23 cellular contexts compared by ENCODE assay signal in genomic region chr5:42596817-42597216, GRCh38.
A peak's percentile ranks its signal among the peaks of the same experiment; 100 is the strongest.
DNase-seq lines count a peak whose midpoint lies in the region; ATAC-seq, FAIRE-seq and TF ChIP-seq lines count a peak whose summit lies in the region.
"Had no signal": no experiment of that assay in that cellular context is flagged by ENCODE, and none has a peak within 500 bp of the region (broad histone marks: within the 10 kb centered on the region; RNA-seq: fewer than 3 reads in every experiment).

No MANE protein-coding gene starts in this region.

- H4K20me1 ChIP-seq in mammary epithelial cell (ENCODE audit: insufficient read depth, low read length) (no peaks in the 10 kb centered on the region), HepG2 (ENCODE audit: insufficient read depth, low read length) (no peaks in the 10 kb centered on the region)

- no peaks in the 10 kb centered on the region for H3K36me3 ChIP-seq in mammary epithelial cell (ENCODE audit: insufficient read depth, low read length)
- H3K36me3 ChIP-seq in HepG2 (replicated peaks in 1 of 2; ENCODE audit: control insufficient read depth in 1 of 2, insufficient read depth in 2 of 2, low read length in 2 of 2), result no peaks in the 10 kb centered on the region
- H3K36me3 ChIP-seq in gastroesophageal sphincter, result no peaks in the 10 kb centered on the region
- H3K36me3 ChIP-seq: MG63 had no signal

- CTCF ChIA-PET in mammary epithelial cell (lab: Charles Lee; ENCODE audit: low non-redundant PET) (no interaction called here), HepG2 (lab: Yijun Ruan, JAX; ENCODE audit: low intra/inter-chr PET ratio, low total read pairs) (no interaction called here), RWPE1 (lab: Yijun Ruan, JAX) (no interaction called here)

- H2AFZ ChIP-seq in mammary epithelial cell (ENCODE audit: low read depth, low read length) (peak overlapping the region; percentile 9), HepG2 (ENCODE audit: low read length) (no peak overlapping the region)

- in situ Hi-C loops in mammary epithelial cell (cut with MboI; ENCODE audit: low sequenced_read_pairs in 2 of 2), result no loop called here
- in situ Hi-C loops in HepG2 (cut with HindIII; ENCODE audit: extremely low pct_ligation_motif_present, low pct_unique_long_range_greater_than_20kb), result loop anchor here (25.0 kb wide), 1 partner anchor 735 kb away; the partner anchor contains the start of gene OXCT1

- FAIRE-seq in HepG2 (lab: Jason Lieb, UNC), result peak; percentile 46
- FAIRE-seq: H1, HTR-8/SVneo, RCC 7860 had no signal

- H3K4me2 ChIP-seq in mammary epithelial cell (ENCODE audit: insufficient read depth, low read depth, low read length) (no peak overlapping the region), HepG2 (ENCODE audit: low read depth, low read length) (no peak overlapping the region)

- peak; percentile 99 for ATAC-seq in HepG2
- ATAC-seq in sciatic nerve, result peak; percentile 32
- ATAC-seq in gastroesophageal sphincter, result no peak
- ATAC-seq: HCT116 had no signal

- TF ChIP-seq POLR2A in HepG2 (IDR thresholded peaks at IDR 0.05; ENCODE audit: insufficient read depth in 1 of 2, low read depth in 2 of 2, low read length in 2 of 2), result no peak
- TF ChIP-seq POLR2A in gastroesophageal sphincter (IDR thresholded peaks at IDR 0.05), result no peak

- TF ChIP-seq CTCF in C4-2B (conservative IDR thresholded peaks at IDR 0.05), result no peak
- no peak for TF ChIP-seq CTCF in mammary epithelial cell (conservative IDR thresholded peaks at IDR 0.05 in 1 of 2, IDR thresholded peaks at IDR 0.05 in 1 of 2; ENCODE audit: extremely low read depth in 1 of 2, insufficient read depth in 1 of 2, low read depth in 1 of 2, low read length in 2 of 2)
- TF ChIP-seq CTCF in HepG2 (CRISPR knock-in tag; IDR thresholded peaks at IDR 0.05), result no peak
- TF ChIP-seq CTCF in RWPE1 (conservative IDR thresholded peaks at IDR 0.05; ENCODE audit: low read depth), result no peak
- TF ChIP-seq CTCF in gastroesophageal sphincter (IDR thresholded peaks at IDR 0.05), result no peak

- H3K4me3 ChIP-seq in mammary epithelial cell (replicated peaks in 1 of 3; ENCODE audit: insufficient read depth in 1 of 3, low read depth in 2 of 3, low read length in 3 of 3) (no peak overlapping the region), HepG2 (replicated peaks in 1 of 3; ENCODE audit: insufficient read depth in 1 of 3, low read depth in 2 of 3, low read length in 3 of 3) (no peak overlapping the region), gastroesophageal sphincter (no peak overlapping the region)
- H3K4me3 ChIP-seq: MG63 had no signal

- intact Hi-C loops in mammary epithelial cell (cut with micrococcal nuclease), result no loop called here
- intact Hi-C loops in HepG2 (cut with micrococcal nuclease; ENCODE audit: unreplicated experiment), result loop anchor here (10.0 kb wide), 1 partner anchor 288 kb away; no protein-coding TSS in a partner anchor
- intact Hi-C loops in sciatic nerve (cut with DNase I), result no loop called here

- H3K9me3 ChIP-seq in mammary epithelial cell (replicated peaks; ENCODE audit: insufficient read depth, low read length) (no peaks in the 10 kb centered on the region), HepG2 (ENCODE audit: low read length) (no peaks in the 10 kb centered on the region), gastroesophageal sphincter (no peaks in the 10 kb centered on the region)
- H3K9me3 ChIP-seq: MG63 had no signal

- H3K27me3 ChIP-seq in mammary epithelial cell (ENCODE audit: insufficient read depth, low read length) (no peaks in the 10 kb centered on the region), HepG2 (ENCODE audit: control insufficient read depth in 1 of 2, insufficient read depth in 2 of 2, low read length in 2 of 2) (0 out of 5 replicates have a peak, but pooled peaks cover 0 to 1% of the 10 kb centered on the region in 2 experiments), gastroesophageal sphincter (no peaks in the 10 kb centered on the region)
- H3K27me3 ChIP-seq: MG63 had no signal

- H3K79me2 ChIP-seq in mammary epithelial cell (ENCODE audit: insufficient read depth, low read length) (no peaks in the 10 kb centered on the region), HepG2 (ENCODE audit: insufficient read depth, low read length) (no peaks in the 10 kb centered on the region)

- H3K27ac ChIP-seq in C4-2B (peak overlapping the region; percentile 11; the same call in 1 of the 2 replicates), mammary epithelial cell (ENCODE audit: insufficient read depth, low read depth, low read length) (no peak overlapping the region), HepG2 (ENCODE audit: extremely low read length, insufficient read depth, low read length) (no peak overlapping the region), RWPE1 (no peak overlapping the region), gastroesophageal sphincter (no peak overlapping the region)

- WGBS in mammary epithelial cell (ENCODE audit: low coverage, missing lambda C conversion rate), result 100% methylated on average over 1 of the region's 1 CpG
- 14% methylated on average over 1 of the region's 1 CpG for WGBS in HepG2 (ENCODE audit: low lambda C conversion rate)
- WGBS in gastroesophageal sphincter (ENCODE audit: low coverage in 1 of 2), 2 donors, result 85% methylated on average over 1 of the region's 1 CpG; no CpG with 5 or more reads in 1 of the 2 donors

- dilution Hi-C loops in mammary epithelial cell (cut with HindIII; ENCODE audit: low sequenced_read_pairs), result no loop called here

- DNase-seq in mammary epithelial cell (no peak), HepG2 (ENCODE audit: low spot score) (peak; percentile 79), sciatic nerve (ENCODE audit: low spot score) (no peak), RWPE1 (ENCODE audit: low spot score) (no peak), islet precursor cell (no peak), AG08396 (ENCODE audit: low spot score) (no peak)
- DNase-seq: 8988T, DMS53, GDM1, Kasumi-1, MG63, NCI-H1417, NCI-H1694 treated with DMSO at 0.1 percent for 48 hours, NCI-H2081 treated with DMSO at 0.1 percent for 48 hours, NCI-H2171 treated with DMSO at 0.1 percent for 48 hours, NCI-H524 treated with DMSO at 0.1 percent for 48 hours, NCI-H82 had no signal

- POLR2A ChIA-PET in HepG2 (lab: Yijun Ruan, JAX) (no interaction called here), RWPE1 (lab: Yijun Ruan, JAX; ENCODE audit: low non-redundant PET) (no interaction called here)

- no peak for TF ChIP-seq RAD21 in HepG2 (CRISPR knock-in tag; IDR thresholded peaks at IDR 0.05)

- BruUV-seq in mammary epithelial cell (replicated peaks; lab: Mats Ljungman, UMichigan) (no TSS peak), HepG2 (replicated peaks; lab: Mats Ljungman, UMichigan) (no TSS peak)

- H3K4me1 ChIP-seq in mammary epithelial cell (ENCODE audit: insufficient read depth, low read length) (peaks cover 18% of the 10 kb centered on the region), HepG2 (ENCODE audit: insufficient read depth, low read length) (peaks cover 22% of the 10 kb centered on the region), gastroesophageal sphincter (peaks cover 0 to 35% (median under 1%) of the 10 kb centered on the region in 3 donors)

- H3K9ac ChIP-seq in mammary epithelial cell (ENCODE audit: insufficient read depth, low read length) (no peak overlapping the region), HepG2 (ENCODE audit: insufficient read depth, low read depth, low read length) (no peak overlapping the region)

- no peak for TF ChIP-seq EP300 in HepG2 (IDR thresholded peaks at IDR 0.05; ENCODE audit: low read depth in 2 of 2, low read length in 2 of 2)
- no peak for TF ChIP-seq EP300 in HepG2 (CRISPR knock-in tag; IDR thresholded peaks at IDR 0.05; ENCODE audit: borderline replicate concordance)
- no peak for TF ChIP-seq EP300 in gastroesophageal sphincter (IDR thresholded peaks at IDR 0.05)

TF ChIP-seq in HepG2, 621 proteins besides CTCF, POLR2A, EP300 and RAD21 (continues in another document):
- no peak for TF ChIP-seq ZNF713 (CRISPR knock-in tag; IDR thresholded peaks at IDR 0.05)
- no peak for TF ChIP-seq NR2F1 (CRISPR knock-in tag; IDR thresholded peaks at IDR 0.05)
- peak; percentile 54 for TF ChIP-seq POGZ (CRISPR knock-in tag; IDR thresholded peaks at IDR 0.05)
- no peak for TF ChIP-seq ZNF83 (CRISPR knock-in tag; IDR thresholded peaks at IDR 0.05; ENCODE audit: borderline replicate concordance)
- no peak for TF ChIP-seq ZNF639 (CRISPR knock-in tag; conservative IDR thresholded peaks at IDR 0.05)
- no peak for TF ChIP-seq ZNF251 (CRISPR knock-in tag; IDR thresholded peaks at IDR 0.05)
- TF ChIP-seq FOXA3 (CRISPR knock-in tag; IDR thresholded peaks at IDR 0.05), result peak; percentile 84
- no peak for TF ChIP-seq ZNF230 (CRISPR knock-in tag; IDR thresholded peaks at IDR 0.05)
- TF ChIP-seq TEAD3 (CRISPR knock-in tag; optimal IDR thresholded peaks at IDR 0.05; ENCODE audit: borderline replicate concordance), result peak; percentile 27
- TF ChIP-seq HOXA5 (CRISPR knock-in tag; IDR thresholded peaks at IDR 0.05), result no peak
- TF ChIP-seq, protein P1, sequence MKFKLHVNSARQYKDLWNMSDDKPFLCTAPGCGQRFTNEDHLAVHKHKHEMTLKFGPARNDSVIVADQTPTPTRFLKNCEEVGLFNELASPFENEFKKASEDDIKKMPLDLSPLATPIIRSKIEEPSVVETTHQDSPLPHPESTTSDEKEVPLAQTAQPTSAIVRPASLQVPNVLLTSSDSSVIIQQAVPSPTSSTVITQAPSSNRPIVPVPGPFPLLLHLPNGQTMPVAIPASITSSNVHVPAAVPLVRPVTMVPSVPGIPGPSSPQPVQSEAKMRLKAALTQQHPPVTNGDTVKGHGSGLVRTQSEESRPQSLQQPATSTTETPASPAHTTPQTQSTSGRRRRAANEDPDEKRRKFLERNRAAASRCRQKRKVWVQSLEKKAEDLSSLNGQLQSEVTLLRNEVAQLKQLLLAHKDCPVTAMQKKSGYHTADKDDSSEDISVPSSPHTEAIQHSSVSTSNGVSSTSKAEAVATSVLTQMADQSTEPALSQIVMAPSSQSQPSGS (CRISPR knock-in tag; IDR thresholded peaks at IDR 0.05), result peak; percentile 69; the same call in 1 of the 2 replicates
- TF ChIP-seq MYNN (CRISPR knock-in tag; IDR thresholded peaks at IDR 0.05; ENCODE audit: low read depth), result no peak
- TF ChIP-seq DPF2 (CRISPR knock-in tag; IDR thresholded peaks at IDR 0.05; ENCODE audit: borderline replicate concordance, low read depth), result 0 out of 2 replicates have a peak, but pooled peaks have one; percentile 21
